Comparison of ENCODE assay signal across 18 cellular contexts in the genomic region with DNA sequence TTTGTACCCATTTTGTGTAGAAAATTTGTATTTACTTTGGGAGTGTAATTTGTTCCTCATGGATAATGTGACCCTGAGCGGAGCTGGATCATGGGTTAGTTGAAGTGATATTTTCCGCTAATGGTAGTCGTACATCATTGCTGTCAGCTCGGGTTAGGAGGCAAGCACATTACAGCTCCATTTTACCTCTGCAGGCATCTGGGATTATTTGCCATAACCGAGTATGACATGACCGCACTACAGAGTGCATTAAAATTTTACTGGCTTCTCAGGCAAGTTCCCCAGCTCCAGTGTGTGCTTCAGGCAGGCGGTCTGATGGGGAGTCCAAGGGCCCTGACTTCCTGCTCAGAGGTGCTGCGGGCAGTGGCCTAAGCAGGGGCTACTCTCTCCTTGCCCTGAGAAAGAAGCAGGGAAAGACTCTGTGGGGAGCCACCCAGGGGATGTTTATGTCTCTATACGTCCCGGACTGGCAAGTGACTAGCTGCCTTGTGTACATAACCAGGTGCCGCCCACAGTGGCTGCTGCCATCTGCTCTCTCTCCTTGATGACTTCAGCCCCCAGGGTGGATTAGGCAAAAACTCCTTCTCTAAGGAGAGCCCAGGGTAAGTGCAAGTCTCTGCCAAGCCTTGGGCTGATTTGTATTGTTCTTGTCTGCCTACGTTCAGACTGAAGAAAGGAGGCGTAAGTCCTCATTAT.
DNase-seq lines count a peak whose midpoint lies in the region; ATAC-seq and TF ChIP-seq lines count a peak whose summit lies in the region.
"Had no signal": no experiment of that assay in that cellular context is flagged by ENCODE, and none has a peak within 500 bp of the region (broad histone marks: within the 10 kb centered on the region; RNA-seq: fewer than 3 reads in every experiment).

No MANE protein-coding gene starts in this region.

- DNase-seq in DMS153 (lab: John Stamatoyannopoulos, UW) (peak; percentile 49), NCI-H1694 (lab: John Stamatoyannopoulos, UW) (peak; percentile 83), NCI-H82 treated with DMSO at 0.1 percent for 48 hours (lab: John Stamatoyannopoulos, UW; ENCODE audit: unreplicated experiment) (peak; percentile 83), neural crest cell (ENCODE audit: low read depth, low spot score) (no peak), dermis blood vessel endothelial cell (no peak)
- DNase-seq in activated CD8-positive, alpha-beta memory T cell treated with anti-CD3 and anti-CD28 coated beads, Interleukin-2, amount 10 ng/mL, durations not matched to agents 7 days and 5 days, result no peak
- DNase-seq: colonic mucosa; GOT3; lower lobe of right lung; NCI-H1092 treated with DMSO at 0.1 percent for 48 hours; NCI-H526; right lobe of liver; stimulated activated naive CD4-positive, alpha-beta T cell treated with Interleukin-2 at 50 U/mL for 16 hours; T-helper 9 cell had no signal

- TF ChIP-seq CTCF in neural crest cell (conservative IDR thresholded peaks at IDR 0.05), result no peak

- H3K4me1 Mint-ChIP-seq in neural crest cell, result no peaks in the 10 kb centered on the region
- H3K4me1 Mint-ChIP-seq in activated CD8-positive, alpha-beta memory T cell treated with anti-CD3 and anti-CD28 coated beads, Interleukin-2, amount 10 ng/mL, durations not matched to agents 7 days and 5 days, result no peaks in the 10 kb centered on the region

- CTCF ChIA-PET in activated CD8-positive, alpha-beta memory T cell treated with anti-CD3 and anti-CD28 coated beads, Interleukin-2, amount 10 ng/mL, durations not matched to agents 7 days and 5 days (lab: Charles Lee), result no interaction called here

- no peaks in the 10 kb centered on the region for H3K9me3 Mint-ChIP-seq in neural crest cell
- H3K9me3 Mint-ChIP-seq in activated CD8-positive, alpha-beta memory T cell treated with anti-CD3 and anti-CD28 coated beads, Interleukin-2, amount 10 ng/mL, durations not matched to agents 7 days and 5 days (ENCODE audit: low read depth), result no peaks in the 10 kb centered on the region
- H3K9me3 Mint-ChIP-seq: activated T-helper 2 cell treated with anti-CD3 and anti-CD28 coated beads, Interferon-gamma antibody, Interleukin-2, Interleukin-4, amounts not matched to agents 10 μg/mL and 5 μg/mL and 100 μg/mL, durations not matched to agents 14 hours and 24 hours and 36 hours; brain had no signal

- no peak for ATAC-seq in HG02884 (IDR thresholded peaks at IDR 0.05; ENCODE audit: unreplicated experiment)
- ATAC-seq in activated CD8-positive, alpha-beta memory T cell treated with anti-CD3 and anti-CD28 coated beads, Interleukin-2, amount 10 ng/mL, durations not matched to agents 7 days and 5 days, result no peak
- ATAC-seq: activated CD4-positive, CD25-positive, alpha-beta regulatory T cell treated with anti-CD3 and anti-CD28 coated beads, Interleukin-2, amount 50 U/mL, for 24 hours; right lobe of liver had no signal

- H3K27ac Mint-ChIP-seq in neural crest cell (ENCODE audit: unreplicated experiment), result peak overlapping the region; percentile 39
- no peak overlapping the region for H3K27ac Mint-ChIP-seq in activated CD8-positive, alpha-beta memory T cell treated with anti-CD3 and anti-CD28 coated beads, Interleukin-2, amount 10 ng/mL, durations not matched to agents 7 days and 5 days
- H3K27ac Mint-ChIP-seq: activated T-helper 2 cell treated with anti-CD3 and anti-CD28 coated beads, Interferon-gamma antibody, Interleukin-2, Interleukin-4, amounts not matched to agents 10 μg/mL and 5 μg/mL and 100 μg/mL, durations not matched to agents 14 hours and 24 hours and 36 hours had no signal

- no peaks in the 10 kb centered on the region for H3K27me3 Mint-ChIP-seq in neural crest cell (ENCODE audit: low read depth)
- no peaks in the 10 kb centered on the region for H3K27me3 Mint-ChIP-seq in activated CD8-positive, alpha-beta memory T cell treated with anti-CD3 and anti-CD28 coated beads, Interleukin-2, amount 10 ng/mL, durations not matched to agents 7 days and 5 days
- H3K27me3 Mint-ChIP-seq: brain had no signal

- H3K4me3 Mint-ChIP-seq in neural crest cell, result no peak overlapping the region
- H3K4me3 Mint-ChIP-seq in activated CD8-positive, alpha-beta memory T cell treated with anti-CD3 and anti-CD28 coated beads, Interleukin-2, amount 10 ng/mL, durations not matched to agents 7 days and 5 days, result no peak overlapping the region
- H3K4me3 Mint-ChIP-seq: brain had no signal

- no peaks in the 10 kb centered on the region for H3K36me3 Mint-ChIP-seq in neural crest cell (ENCODE audit: low read depth)
- H3K36me3 Mint-ChIP-seq in activated CD8-positive, alpha-beta memory T cell treated with anti-CD3 and anti-CD28 coated beads, Interleukin-2, amount 10 ng/mL, durations not matched to agents 7 days and 5 days, result no peaks in the 10 kb centered on the region

Comparison
In these comparisons a context has a peak if more than half of its experiments do, and no peak if none do; other contexts are left out.
1. DNase-seq: peak in DMS153 (single experiment), NCI-H1694 (single experiment) and NCI-H82 treated with DMSO at 0.1 percent for 48 hours (single experiment); none in neural crest cell (single experiment), activated CD8-positive, alpha-beta memory T cell treated with anti-CD3 and anti-CD28 coated beads, Interleukin-2, amount 10 ng/mL, durations not matched to agents 7 days and 5 days (single experiment) and dermis blood vessel endothelial cell (single experiment).